ENCODE assay signal across 8 cellular contexts in genomic region chr20:29761621-29762385, GRCh38.
DNase-seq lines count a peak whose midpoint lies in the region; ATAC-seq and TF ChIP-seq lines count a peak whose summit lies in the region.
"Not testable (repeated sequence)": the region's sequence is repeated elsewhere in the genome, so short reads cannot be mapped to it uniquely, and the experiment has no call there.

No MANE protein-coding gene starts in this region.

- H3K79me1 ChIP-seq in neuronal stem cell (ENCODE audit: low read depth, low read length): not testable (repeated sequence)

- CTCF ChIA-PET in activated CD8-positive, alpha-beta T cell treated with anti-CD3 and anti-CD28 coated beads for 36 hours (lab: Charles Lee): not testable (repeated sequence)

- H2BK120ac ChIP-seq in neuronal stem cell (ENCODE audit: low read depth, low read length): not testable (repeated sequence)

- peaks cover 11% of the 10 kb centered on the region for H3K9me3 Mint-ChIP-seq in activated CD8-positive, alpha-beta T cell treated with anti-CD3 and anti-CD28 coated beads for 36 hours
- not testable (repeated sequence) for H3K9me3 Mint-ChIP-seq in activated T-helper 17 cell treated with anti-CD3 and anti-CD28 coated beads, Interleukin-2, amount 50 U/mL, for 72 hours
- H3K9me3 Mint-ChIP-seq in chondrocyte (ENCODE audit: low read depth): peaks cover 42% of the 10 kb centered on the region

- H3K27ac ChIP-seq in RWPE2 (ENCODE audit: poor library complexity, severe bottlenecking); neuronal stem cell (replicated peaks; ENCODE audit: low read length): not testable (repeated sequence)

- H3K18ac ChIP-seq in neuronal stem cell (ENCODE audit: low read length): not testable (repeated sequence)

- POLR2A ChIA-PET in activated CD8-positive, alpha-beta T cell treated with anti-CD3 and anti-CD28 coated beads for 36 hours (lab: Charles Lee): not testable (repeated sequence)

- H3K14ac ChIP-seq in neuronal stem cell (ENCODE audit: low read length): peak overlapping the region; percentile 8

- H2AK5ac ChIP-seq in neuronal stem cell (ENCODE audit: low read depth, low read length): not testable (repeated sequence)

- H4K8ac ChIP-seq in neuronal stem cell (ENCODE audit: low read depth, low read length): not testable (repeated sequence)

- H3K4ac ChIP-seq in neuronal stem cell (ENCODE audit: low read length): not testable (repeated sequence)

- not testable (repeated sequence) for H3K4me3 ChIP-seq in RWPE2 (ENCODE audit: severe bottlenecking); neuronal stem cell (ENCODE audit: low read length in 2 of 2)

- WGBS in neuronal stem cell (ENCODE audit: extremely low coverage in 2 of 2, insufficient read length in 2 of 2, insufficient replicate concordance in 1 of 2), 2 donors: no CpG with 5 or more reads among the region's 45 CpGs

- not testable (repeated sequence) for H3K36me3 ChIP-seq in RWPE2 (ENCODE audit: low read depth); neuronal stem cell (replicated peaks in 1 of 2; ENCODE audit: control insufficient read depth in 2 of 2, insufficient read depth in 2 of 2, low read length in 2 of 2)

- H3K27me3 ChIP-seq in RWPE2 (ENCODE audit: insufficient read depth, poor library complexity, severe bottlenecking); neuronal stem cell (ENCODE audit: control insufficient read depth in 3 of 3, insufficient read depth in 3 of 3, low read depth in 1 of 3, low read length in 3 of 3): not testable (repeated sequence)

- H3K27me3 Mint-ChIP-seq in activated CD8-positive, alpha-beta T cell treated with anti-CD3 and anti-CD28 coated beads for 36 hours; chondrocyte (ENCODE audit: low read depth): not testable (repeated sequence)
- peaks cover 10% of the 10 kb centered on the region for H3K27me3 Mint-ChIP-seq in activated T-helper 17 cell treated with anti-CD3 and anti-CD28 coated beads, Interleukin-2, amount 50 U/mL, for 72 hours

- in situ Hi-C loops in GM13977 (cut with MboI; ENCODE audit: low pct_unique_long_range_greater_than_20kb, low sequenced_read_pairs, unreplicated experiment): not testable (repeated sequence)

- not testable (repeated sequence) for H2AFZ ChIP-seq in neuronal stem cell (ENCODE audit: low read length)

- not testable (repeated sequence) for H3K4me1 Mint-ChIP-seq in activated CD8-positive, alpha-beta T cell treated with anti-CD3 and anti-CD28 coated beads for 36 hours (ENCODE audit: low read depth); activated T-helper 17 cell treated with anti-CD3 and anti-CD28 coated beads, Interleukin-2, amount 50 U/mL, for 72 hours; chondrocyte (ENCODE audit: low read depth)

- H3K23ac ChIP-seq in neuronal stem cell (ENCODE audit: low read depth, low read length, poor library complexity): not testable (repeated sequence)

- H3K36me3 Mint-ChIP-seq in activated CD8-positive, alpha-beta T cell treated with anti-CD3 and anti-CD28 coated beads for 36 hours (ENCODE audit: low read depth); activated T-helper 17 cell treated with anti-CD3 and anti-CD28 coated beads, Interleukin-2, amount 50 U/mL, for 72 hours (ENCODE audit: low read depth); chondrocyte (ENCODE audit: low read depth): not testable (repeated sequence)

- not testable (repeated sequence) for H4K91ac ChIP-seq in neuronal stem cell (ENCODE audit: low read depth, low read length, poor library complexity)

- H2BK5ac ChIP-seq in neuronal stem cell (ENCODE audit: low read length): not testable (repeated sequence)

- intact Hi-C loops in activated CD8-positive, alpha-beta T cell treated with anti-CD3 and anti-CD28 coated beads for 36 hours (cut with micrococcal nuclease): not testable (repeated sequence)

- not testable (repeated sequence) for H2BK12ac ChIP-seq in neuronal stem cell (ENCODE audit: low read length)

- peak overlapping the region; percentile 55 for H3K4me3 Mint-ChIP-seq in activated CD8-positive, alpha-beta T cell treated with anti-CD3 and anti-CD28 coated beads for 36 hours
- H3K4me3 Mint-ChIP-seq in activated T-helper 17 cell treated with anti-CD3 and anti-CD28 coated beads, Interleukin-2, amount 50 U/mL, for 72 hours: peak overlapping the region; percentile 60
- not testable (repeated sequence) for H3K4me3 Mint-ChIP-seq in chondrocyte (ENCODE audit: unreplicated experiment)

- TF ChIP-seq CTCF in GM13977 (IDR thresholded peaks at IDR 0.05; ENCODE audit: extremely low read depth, insufficient read depth, missing control alignments); RWPE2 (IDR thresholded peaks at IDR 0.05; ENCODE audit: poor library complexity, severe bottlenecking); activated CD8-positive, alpha-beta T cell treated with anti-CD3 and anti-CD28 coated beads for 36 hours (IDR thresholded peaks at IDR 0.05); chondrocyte (IDR thresholded peaks at IDR 0.05): not testable (repeated sequence)

- H3K4me1 ChIP-seq in RWPE2 (ENCODE audit: insufficient read depth, poor library complexity, severe bottlenecking); neuronal stem cell (ENCODE audit: control insufficient read depth in 2 of 2, insufficient read depth in 1 of 2, low read depth in 1 of 2, low read length in 2 of 2): not testable (repeated sequence)

- H3K9ac ChIP-seq in neuronal stem cell (ENCODE audit: low read depth, low read length, poor library complexity): not testable (repeated sequence)

- not testable (repeated sequence) for H3K9me3 ChIP-seq in RWPE2 (ENCODE audit: severe bottlenecking); neuronal stem cell (replicated peaks in 1 of 2; ENCODE audit: control insufficient read depth in 2 of 2, insufficient read depth in 1 of 2, low read depth in 1 of 2, low read length in 2 of 2)

- not testable (repeated sequence) for H2BK15ac ChIP-seq in neuronal stem cell (ENCODE audit: low read length)

- DNase-seq in AG08396 (ENCODE audit: low spot score) (peak; percentile 18), GM13977 (ENCODE audit: low spot score) (peak; percentile 26), NCI-H748 (lab: John Stamatoyannopoulos, UW; ENCODE audit: unreplicated experiment) (peak; percentile 24), RWPE2 (ENCODE audit: low spot score) (peak; percentile 73)
- not testable (repeated sequence) for DNase-seq in activated CD8-positive, alpha-beta T cell treated with anti-CD3 and anti-CD28 coated beads for 36 hours; chondrocyte (ENCODE audit: low spot score); neuronal stem cell (ENCODE audit: low spot score)

- not testable (repeated sequence) for H3K27ac Mint-ChIP-seq in activated CD8-positive, alpha-beta T cell treated with anti-CD3 and anti-CD28 coated beads for 36 hours; activated T-helper 17 cell treated with anti-CD3 and anti-CD28 coated beads, Interleukin-2, amount 50 U/mL, for 72 hours
- H3K27ac Mint-ChIP-seq in chondrocyte (ENCODE audit: unreplicated experiment): peak overlapping the region; percentile 54

- not testable (repeated sequence) for ATAC-seq in RWPE2 (ENCODE audit: low read depth); activated CD8-positive, alpha-beta T cell treated with anti-CD3 and anti-CD28 coated beads for 36 hours; activated T-helper 17 cell treated with anti-CD3 and anti-CD28 coated beads, Interleukin-2, amount 50 U/mL, for 72 hours (replicated peaks)

- not testable (repeated sequence) for H3K4me2 ChIP-seq in neuronal stem cell (ENCODE audit: insufficient read depth, low read length, poor library complexity, severe bottlenecking)
